In the genomic region with DNA sequence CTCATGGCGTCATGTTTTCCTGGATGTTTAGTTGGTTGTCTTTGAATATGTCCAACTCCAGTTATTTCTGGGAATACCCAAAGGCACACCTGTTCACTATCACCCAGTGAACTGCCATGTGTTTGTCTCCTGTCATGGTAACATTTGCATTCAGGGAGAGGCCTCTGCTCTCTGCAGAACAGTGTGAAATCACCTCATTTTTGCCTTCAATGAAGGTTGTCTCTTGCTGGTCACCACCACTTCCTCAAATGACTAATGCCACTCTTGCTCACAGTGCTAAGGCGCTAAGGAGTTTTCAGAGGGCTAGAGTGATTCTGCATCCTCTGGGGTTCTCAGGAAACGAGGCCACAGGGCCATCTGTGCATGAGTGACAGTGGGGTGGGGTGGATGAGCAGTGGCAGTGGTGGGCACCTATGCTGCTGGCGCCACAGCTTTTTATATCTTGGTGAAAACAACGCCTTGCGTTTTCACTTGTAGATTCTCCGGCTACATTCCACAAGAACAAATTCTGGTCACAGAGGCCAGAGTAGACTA, we compare ENCODE assay signal across 8 cellular contexts.
DNase-seq lines count a peak whose midpoint lies in the region; ATAC-seq and TF ChIP-seq lines count a peak whose summit lies in the region.

No MANE protein-coding gene starts in this region.

- peak overlapping the region; percentile 72 to 83 (median 75) for H3K4me3 Mint-ChIP-seq in immature natural killer cell

- peaks cover 0 to 3% (median 0%) of the 10 kb centered on the region in 3 donors for H3K36me3 Mint-ChIP-seq in immature natural killer cell

- TF ChIP-seq POLR2A in GM18526 (IDR thresholded peaks at IDR 0.05; ENCODE audit: extremely low read depth, insufficient read length), result peak; percentile 25

- H3K4me1 Mint-ChIP-seq in immature natural killer cell, result peaks cover 53 to 63% of the 10 kb centered on the region in 2 donors

- ATAC-seq in HG02870 (IDR thresholded peaks at IDR 0.05; ENCODE audit: unreplicated experiment), result peak; percentile 88

- H3K9me3 Mint-ChIP-seq in immature natural killer cell, result no peaks in the 10 kb centered on the region

- peaks cover 5 to 11% (median 7%) of the 10 kb centered on the region in 3 donors for H3K27me3 Mint-ChIP-seq in immature natural killer cell (ENCODE audit: low read depth in 3 of 3)

- DNase-seq in OCI-M2 (lab: John Stamatoyannopoulos, UW; ENCODE audit: unreplicated experiment), result peak; percentile 91
- peak; percentile 80 to 83 for DNase-seq in activated T-cell treated with anti-CD3 and anti-CD28 coated beads, Interleukin-2, amount 50 U/mL, for 48 hours
- DNase-seq in immature natural killer cell, result peak; percentile 84 to 89 (median 84)
- peak; percentile 24 to 39 for DNase-seq in stimulated activated CD8-positive, alpha-beta memory T cell treated with anti-CD3 and anti-CD28 coated beads, Interleukin-2, amount 100 ng/mL, for 1 hour (ENCODE audit: low read depth in 2 of 2)
- DNase-seq in NCI-H774 (lab: John Stamatoyannopoulos, UW), result no peak
- no peak for DNase-seq in NCI-H748 treated with DMSO at 0.1 percent for 48 hours (lab: John Stamatoyannopoulos, UW)

- H3K27ac Mint-ChIP-seq in immature natural killer cell, result peak overlapping the region; percentile 93 to 99 (median 98)

Comparison
In these comparisons a context has a peak if more than half of its experiments do, and no peak if none do; other contexts are left out.
1. DNase-seq: peak in OCI-M2 (single experiment), activated T-cell treated with anti-CD3 and anti-CD28 coated beads, Interleukin-2, amount 50 U/mL, for 48 hours (2 of 2), immature natural killer cell (3 of 3) and stimulated activated CD8-positive, alpha-beta memory T cell treated with anti-CD3 and anti-CD28 coated beads, Interleukin-2, amount 100 ng/mL, for 1 hour (2 of 2); none in NCI-H774 (single experiment) and NCI-H748 treated with DMSO at 0.1 percent for 48 hours (single experiment).